In genomic region chr13:110541526-110541920, GRCh38 we compare ENCODE assay signal across 16 cellular contexts. TPM values are rescaled to one million over a fixed set of nuclear protein-coding genes. Genes with fewer than 3 reads are reported as not detected.
DNase-seq lines count a peak whose midpoint lies in the region; TF ChIP-seq lines count a peak whose summit lies in the region.
"Had no signal": no experiment of that assay in that cellular context is flagged by ENCODE, and none has a peak within 500 bp of the region (broad histone marks: within the 10 kb centered on the region; RNA-seq: fewer than 3 reads in every experiment).

No MANE protein-coding gene starts in this region.

- peaks cover 4% of the 10 kb centered on the region for H3K36me3 Mint-ChIP-seq in brain
- H3K36me3 Mint-ChIP-seq: activated naive CD4-positive, alpha-beta T cell treated with anti-CD3 and anti-CD28 coated beads, Interleukin-2, amount 10 ng/mL, durations not matched to agents 7 days and 5 days had no signal

- peaks cover 4 to 14% (median 12%) of the 10 kb centered on the region in 5 experiments for H3K9me3 Mint-ChIP-seq in brain
- H3K9me3 Mint-ChIP-seq: activated naive CD4-positive, alpha-beta T cell treated with anti-CD3 and anti-CD28 coated beads, Interleukin-2, amount 10 ng/mL, durations not matched to agents 7 days and 5 days had no signal

- H3K27ac Mint-ChIP-seq in brain: peak overlapping the region in 4 of 5 experiments; percentile 36 to 64 (median 59)
- H3K27ac Mint-ChIP-seq: activated naive CD4-positive, alpha-beta T cell treated with anti-CD3 and anti-CD28 coated beads, Interleukin-2, amount 10 ng/mL, durations not matched to agents 7 days and 5 days had no signal

- TF ChIP-seq CTCF in brain (conservative IDR thresholded peaks at IDR 0.05): no peak

- H3K27me3 Mint-ChIP-seq in brain: peaks cover 4% of the 10 kb centered on the region
- H3K27me3 Mint-ChIP-seq: activated naive CD4-positive, alpha-beta T cell treated with anti-CD3 and anti-CD28 coated beads, Interleukin-2, amount 10 ng/mL, durations not matched to agents 7 days and 5 days had no signal

- H3K4me1 Mint-ChIP-seq in brain: peaks cover 11% of the 10 kb centered on the region

- H3K4me3 Mint-ChIP-seq in brain: no peak overlapping the region
- H3K4me3 Mint-ChIP-seq: activated naive CD4-positive, alpha-beta T cell treated with anti-CD3 and anti-CD28 coated beads, Interleukin-2, amount 10 ng/mL, durations not matched to agents 7 days and 5 days had no signal

- intact Hi-C loops in posterior vena cava (cut with DNase I): no loop called here

- DNase-seq in AG20443 (ENCODE audit: low spot score) (peak; percentile 44), iris pigment epithelial cell (ENCODE audit: low read depth) (peak; percentile 41), posterior vena cava (ENCODE audit: low spot score) (peak; percentile 78), OCI-M1 (lab: John Stamatoyannopoulos, UW) (no peak), cerebellar nuclear complex (lab: John Stamatoyannopoulos, UW) (no peak), activated gamma-delta T cell treated with Interleukin-2 at 50 U/mL for 16 hours (no peak), NCI-H2196 treated with DMSO at 0.1 percent for 48 hours (lab: John Stamatoyannopoulos, UW; ENCODE audit: unreplicated experiment) (no peak)
- DNase-seq: activated CD8-positive, alpha-beta memory T cell treated with anti-CD3 and anti-CD28 coated beads for 24 hours; activated naive CD4-positive, alpha-beta T cell treated with anti-CD3 and anti-CD28 coated beads, Interleukin-2, amount 10 ng/mL, durations not matched to agents 7 days and 5 days; DMS153; H7; NCI-H1092 treated with DMSO at 0.1 percent for 48 hours; NCI-H446; T-helper 9 cell; uterus had no signal

RNA-seq across cellular contexts. Expression of gene RAB20, which starts 20.0 kb away (rescaled TPM):
- polyA plus RNA-seq in brain (ENCODE audit: insufficient read depth, low read depth, low replicate concordance): 3.1 TPM
- 10 to 100 TPM in 1 of 2 donors, 1 to 10 TPM in 1; 8.5 to 11.9 TPM for total RNA-seq in posterior vena cava

Comparison
In these comparisons a context has a peak if more than half of its experiments do, and no peak if none do; other contexts are left out.
1. DNase-seq: peak in AG20443 (single experiment), iris pigment epithelial cell (single experiment) and posterior vena cava (single experiment); none in OCI-M1 (single experiment), cerebellar nuclear complex (0 of 2), activated gamma-delta T cell treated with Interleukin-2 at 50 U/mL for 16 hours (single experiment) and NCI-H2196 treated with DMSO at 0.1 percent for 48 hours (single experiment).